In the genomic region with DNA sequence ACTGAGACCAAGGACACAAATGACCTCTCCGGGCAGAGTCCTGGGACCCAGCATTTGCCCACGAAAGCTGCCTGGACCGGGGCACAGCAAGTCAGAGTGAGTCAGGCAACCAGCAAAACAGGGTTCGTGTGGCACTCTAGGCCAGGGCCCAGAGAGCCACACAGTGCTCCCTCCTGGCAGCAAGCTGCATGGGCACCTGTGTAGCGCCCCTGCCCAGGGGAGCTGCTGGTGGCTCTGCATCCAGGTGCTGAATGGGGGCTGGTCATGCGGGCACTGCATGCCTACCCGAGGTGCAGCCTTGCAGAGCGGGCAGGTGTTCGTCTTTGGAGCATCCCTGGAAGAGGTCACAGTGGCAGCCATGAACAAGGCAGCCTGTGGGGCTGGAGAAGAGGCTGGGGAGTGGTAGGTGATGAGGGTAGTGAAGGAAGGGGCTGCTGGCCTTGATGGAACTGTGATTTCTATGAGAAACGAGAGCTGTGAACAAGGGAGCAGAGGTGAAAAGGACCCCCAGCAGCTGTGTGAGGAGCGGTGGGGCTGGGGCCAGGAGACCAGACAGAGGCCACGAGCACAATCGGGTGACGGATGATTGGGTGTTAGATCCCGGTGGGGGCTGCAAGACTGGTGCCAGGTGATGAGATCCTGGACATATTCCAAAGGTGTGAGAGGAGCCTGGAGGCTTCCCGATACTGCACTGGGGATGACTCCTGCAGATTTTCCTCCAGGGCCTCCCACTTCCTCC, we compare ENCODE assay signal across 14 cellular contexts.
DNase-seq lines count a peak whose midpoint lies in the region; ATAC-seq and TF ChIP-seq lines count a peak whose summit lies in the region.
"Had no signal": no experiment of that assay in that cellular context is flagged by ENCODE, and none has a peak within 500 bp of the region (broad histone marks: within the 10 kb centered on the region; RNA-seq: fewer than 3 reads in every experiment).

No MANE protein-coding gene starts in this region.

- no peak overlapping the region for H2AFZ ChIP-seq in OCI-LY7 (ENCODE audit: low read length)

- POLR2A ChIA-PET in OCI-LY7 (lab: Charles Lee): no interaction called here

- H3K4me3 Mint-ChIP-seq in activated T-cell treated with anti-CD3 and anti-CD28 coated beads, Interleukin-2, amount 50 U/mL, for 24 hours: no peak overlapping the region
- no peak overlapping the region for H3K4me3 Mint-ChIP-seq in stimulated activated naive CD8-positive, alpha-beta T cell treated with anti-CD3 and anti-CD28 coated beads, Interleukin-15, Interleukin-2, amounts not matched to agents 100 ng/mL and 50 ng/mL, for 24 hours
- H3K4me3 Mint-ChIP-seq: activated T-helper 1 cell treated with anti-CD3 and anti-CD28 coated beads, Interleukin-12 subunit alpha, Interleukin-12 subunit beta, Interleukin-2, Interleukin-4 antibody, amounts not matched to agents 30 ng/mL and 10 ng/mL and 1 ng/mL, durations not matched to agents 14 hours and 24 hours and 36 hours; memory B cell; stimulated activated memory B cell treated with anti-CD40 and anti-IgM and Interleukin-4, amounts not matched to agents 10 μg/mL and 1 μg/mL and 100 μg/mL, for 72 hours had no signal

- no peak overlapping the region for H3K4me3 ChIP-seq in OCI-LY7 (ENCODE audit: low read depth, low read length, poor library complexity, severe bottlenecking)
- H3K4me3 ChIP-seq: esophagus muscularis mucosa had no signal

- no peak overlapping the region for H3K4me2 ChIP-seq in OCI-LY7 (ENCODE audit: low read length)

- H4K20me1 ChIP-seq in OCI-LY7 (ENCODE audit: insufficient read depth, low read length): no peaks in the 10 kb centered on the region; the same call in 1 of the 2 replicates

- H3K27ac ChIP-seq in OCI-LY7 (ENCODE audit: low read depth, low read length, poor library complexity, severe bottlenecking): no peak overlapping the region
- H3K27ac ChIP-seq: esophagus muscularis mucosa had no signal

- intact Hi-C loops in OCI-LY7 (cut with micrococcal nuclease; ENCODE audit: unreplicated experiment): no loop called here

- no peaks in the 10 kb centered on the region for H3K27me3 Mint-ChIP-seq in activated T-cell treated with anti-CD3 and anti-CD28 coated beads, Interleukin-2, amount 50 U/mL, for 24 hours
- no peaks in the 10 kb centered on the region for H3K27me3 Mint-ChIP-seq in stimulated activated naive CD8-positive, alpha-beta T cell treated with anti-CD3 and anti-CD28 coated beads, Interleukin-15, Interleukin-2, amounts not matched to agents 100 ng/mL and 50 ng/mL, for 24 hours
- H3K27me3 Mint-ChIP-seq: memory B cell; stimulated activated memory B cell treated with anti-CD40 and anti-IgM and Interleukin-4, amounts not matched to agents 10 μg/mL and 1 μg/mL and 100 μg/mL, for 72 hours had no signal

- H3K36me3 Mint-ChIP-seq in activated T-cell treated with anti-CD3 and anti-CD28 coated beads, Interleukin-2, amount 50 U/mL, for 24 hours (ENCODE audit: low read depth): peaks cover 91% of the 10 kb centered on the region
- peaks cover 38% of the 10 kb centered on the region for H3K36me3 Mint-ChIP-seq in stimulated activated naive CD8-positive, alpha-beta T cell treated with anti-CD3 and anti-CD28 coated beads, Interleukin-15, Interleukin-2, amounts not matched to agents 100 ng/mL and 50 ng/mL, for 24 hours (ENCODE audit: low read depth)

- H3K79me2 ChIP-seq in OCI-LY7 (ENCODE audit: insufficient read depth, low read depth, low read length): no peaks in the 10 kb centered on the region

- H3K9me3 ChIP-seq in OCI-LY7 (ENCODE audit: low read length): no peaks in the 10 kb centered on the region
- H3K9me3 ChIP-seq: esophagus muscularis mucosa had no signal

- no TSS peak for BruUV-seq in OCI-LY7 (replicated peaks; lab: Mats Ljungman, UMichigan)

- peak; percentile 55 for ATAC-seq in esophagus mucosa
- ATAC-seq in GM21390 (IDR thresholded peaks at IDR 0.05; ENCODE audit: unreplicated experiment): no peak
- ATAC-seq: activated CD4-positive, CD25-positive, alpha-beta regulatory T cell treated with anti-CD3 and anti-CD28 coated beads, Interleukin-2, amount 50 U/mL, for 24 hours had no signal

- H3K9me3 Mint-ChIP-seq in activated T-cell treated with anti-CD3 and anti-CD28 coated beads, Interleukin-2, amount 50 U/mL, for 24 hours: no peaks in the 10 kb centered on the region
- no peaks in the 10 kb centered on the region for H3K9me3 Mint-ChIP-seq in stimulated activated naive CD8-positive, alpha-beta T cell treated with anti-CD3 and anti-CD28 coated beads, Interleukin-15, Interleukin-2, amounts not matched to agents 100 ng/mL and 50 ng/mL, for 24 hours
- H3K9me3 Mint-ChIP-seq: activated T-helper 1 cell treated with anti-CD3 and anti-CD28 coated beads, Interleukin-12 subunit alpha, Interleukin-12 subunit beta, Interleukin-2, Interleukin-4 antibody, amounts not matched to agents 30 ng/mL and 10 ng/mL and 1 ng/mL, durations not matched to agents 14 hours and 24 hours and 36 hours; memory B cell; stimulated activated memory B cell treated with anti-CD40 and anti-IgM and Interleukin-4, amounts not matched to agents 10 μg/mL and 1 μg/mL and 100 μg/mL, for 72 hours had no signal

- H3K4me1 Mint-ChIP-seq in activated T-cell treated with anti-CD3 and anti-CD28 coated beads, Interleukin-2, amount 50 U/mL, for 24 hours (ENCODE audit: low read depth): peaks cover 4% of the 10 kb centered on the region
- H3K4me1 Mint-ChIP-seq in stimulated activated naive CD8-positive, alpha-beta T cell treated with anti-CD3 and anti-CD28 coated beads, Interleukin-15, Interleukin-2, amounts not matched to agents 100 ng/mL and 50 ng/mL, for 24 hours (ENCODE audit: low read depth): peaks cover 4% of the 10 kb centered on the region
- H3K4me1 Mint-ChIP-seq: memory B cell; stimulated activated memory B cell treated with anti-CD40 and anti-IgM and Interleukin-4, amounts not matched to agents 10 μg/mL and 1 μg/mL and 100 μg/mL, for 72 hours had no signal

- H3K4me1 ChIP-seq in OCI-LY7 (ENCODE audit: insufficient read depth, low read length, poor library complexity, severe bottlenecking): no peaks in the 10 kb centered on the region

- peak; percentile 23 for DNase-seq in activated T-cell treated with anti-CD3 and anti-CD28 coated beads, Interleukin-2, amount 50 U/mL, for 24 hours
- DNase-seq in activated T-cell treated with anti-CD3 and anti-CD28 coated beads, Interleukin-2, amount 50 U/mL, for 48 hours: no peak
- DNase-seq in OCI-LY7 (ENCODE audit: low spot score) (no peak), HuH-7.5 (ENCODE audit: low spot score) (no peak), occipital lobe (lab: John Stamatoyannopoulos, UW) (no peak)
- DNase-seq: stimulated activated CD4-positive, alpha-beta T cell treated with anti-CD3 and anti-CD28 coated beads, Interleukin-1b, Interleukin-23, amount 100 ng/mL, for 48 hours had no signal

- CTCF ChIA-PET in OCI-LY7 (lab: Charles Lee; ENCODE audit: unreplicated experiment): interaction anchor here (0.7 kb wide), 1 partner anchor 115 kb away, joined by 3 read pairs; no protein-coding TSS in a partner anchor

- peaks cover 53% of the 10 kb centered on the region; the same call in 1 of the 2 replicates for H3K36me3 ChIP-seq in OCI-LY7 (ENCODE audit: insufficient read depth, low read length)

- H3K27ac Mint-ChIP-seq in activated T-cell treated with anti-CD3 and anti-CD28 coated beads, Interleukin-2, amount 50 U/mL, for 24 hours: peak overlapping the region; percentile 46
- H3K27ac Mint-ChIP-seq in stimulated activated naive CD8-positive, alpha-beta T cell treated with anti-CD3 and anti-CD28 coated beads, Interleukin-15, Interleukin-2, amounts not matched to agents 100 ng/mL and 50 ng/mL, for 24 hours: peak overlapping the region; percentile 4
- H3K27ac Mint-ChIP-seq: activated T-helper 1 cell treated with anti-CD3 and anti-CD28 coated beads, Interleukin-12 subunit alpha, Interleukin-12 subunit beta, Interleukin-2, Interleukin-4 antibody, amounts not matched to agents 30 ng/mL and 10 ng/mL and 1 ng/mL, durations not matched to agents 14 hours and 24 hours and 36 hours; memory B cell; stimulated activated memory B cell treated with anti-CD40 and anti-IgM and Interleukin-4, amounts not matched to agents 10 μg/mL and 1 μg/mL and 100 μg/mL, for 72 hours had no signal

- TF ChIP-seq CTCF in OCI-LY7 (conservative IDR thresholded peaks at IDR 0.05; ENCODE audit: low read length): 0 out of 2 replicates have a peak, but pooled peaks have one; percentile 13

- H3K9me2 ChIP-seq in OCI-LY7 (ENCODE audit: insufficient read depth, low read length): no peaks in the 10 kb centered on the region
